ENCODE assay signal across 8 cellular contexts in the genomic region with DNA sequence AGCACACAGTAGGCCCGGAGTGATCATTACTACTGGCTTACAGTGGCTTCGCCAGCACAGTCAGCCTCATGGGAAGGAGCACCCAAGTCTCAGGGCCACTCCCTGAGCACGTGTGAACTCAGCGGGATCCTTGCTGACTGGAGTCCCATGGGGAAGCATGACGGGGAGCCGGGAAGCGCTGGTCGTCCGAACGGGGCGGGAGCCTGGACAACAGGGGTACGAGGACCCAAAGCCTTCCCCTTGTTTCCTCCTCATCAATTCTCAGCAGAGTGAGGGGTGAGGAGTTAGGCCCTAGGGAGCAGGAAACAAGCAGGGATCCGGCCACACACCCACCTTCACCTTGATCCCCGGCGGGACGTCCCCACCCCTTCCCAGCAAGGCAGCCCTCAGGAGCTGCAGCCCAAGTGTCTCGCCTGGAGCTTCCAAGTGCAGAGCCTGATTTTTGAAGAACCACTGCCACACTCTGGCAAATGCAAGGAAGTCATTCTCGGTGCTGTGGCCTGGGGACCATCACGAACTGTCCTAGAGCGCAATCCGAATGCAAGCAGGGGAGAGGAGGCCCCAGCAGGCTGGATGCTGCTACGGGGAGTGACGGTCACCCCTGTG. TPM values are rescaled to one million over a fixed set of nuclear protein-coding genes. Genes with fewer than 3 reads are reported as not detected.
DNase-seq lines count a peak whose midpoint lies in the region; ATAC-seq and TF ChIP-seq lines count a peak whose summit lies in the region.

No MANE protein-coding gene starts in this region.

- H3K27me3 Mint-ChIP-seq in endothelial cell (ENCODE audit: unreplicated experiment), result peaks cover 11% of the 10 kb centered on the region

- H3K4me3 Mint-ChIP-seq in endothelial cell (ENCODE audit: unreplicated experiment), result no peak overlapping the region

- no peak for TF ChIP-seq CTCF in endothelial cell (IDR thresholded peaks at IDR 0.05; ENCODE audit: unreplicated experiment)

- ATAC-seq in HG02763 (IDR thresholded peaks at IDR 0.05; ENCODE audit: unreplicated experiment) (no peak), HG03565 (IDR thresholded peaks at IDR 0.05; ENCODE audit: unreplicated experiment) (no peak), GM21529 (IDR thresholded peaks at IDR 0.05; ENCODE audit: unreplicated experiment) (no peak)

- no peaks in the 10 kb centered on the region for H3K9me3 Mint-ChIP-seq in endothelial cell (ENCODE audit: unreplicated experiment)

- peak overlapping the region; percentile 18 for H3K27ac Mint-ChIP-seq in endothelial cell (ENCODE audit: unreplicated experiment)

- no peaks in the 10 kb centered on the region for H3K36me3 Mint-ChIP-seq in endothelial cell (ENCODE audit: low read depth, unreplicated experiment)

- peaks cover 21% of the 10 kb centered on the region for H3K4me1 Mint-ChIP-seq in endothelial cell (ENCODE audit: unreplicated experiment)

- DNase-seq in NCI-H1694 treated with DMSO at 0.1 percent for 48 hours (lab: John Stamatoyannopoulos, UW) (peak; percentile 13), NCI-H1694 (lab: John Stamatoyannopoulos, UW) (no peak), NCI-H526 (lab: John Stamatoyannopoulos, UW) (peak; percentile 14 to 55), endothelial cell (ENCODE audit: low spot score) (peak; percentile 47), middle frontal gyrus (ENCODE audit: extremely low spot score, low spot score) (peak; percentile 60)

RNA-seq across cellular contexts. Expression of a gene that starts 35.5 kb away (rescaled TPM):
- total RNA-seq in endothelial cell (ENCODE audit: unreplicated experiment), result 105 TPM
